In genomic region chr1:25650219-25650576, GRCh38 we compare ENCODE assay signal across 2 cellular contexts.
A peak's percentile ranks its signal among the peaks of the same experiment; 100 is the strongest.
TF ChIP-seq lines count a peak whose summit lies in the region.

No MANE protein-coding gene starts in this region.

TF ChIP-seq in liver, 16 proteins besides CTCF, POLR2A, EP300 and RAD21:
- TF ChIP-seq HNF4A (conservative IDR thresholded peaks at IDR 0.05) (peak in 1 of 2 donors; percentile 23), RXRA (IDR thresholded peaks at IDR 0.05) (peak; percentile 45 to 61), FOXA2 (IDR thresholded peaks at IDR 0.05) (no peak), GABPA (IDR thresholded peaks at IDR 0.05 in 1 of 2, conservative IDR thresholded peaks at IDR 0.05 in 1 of 2) (no peak), EGR1 (IDR thresholded peaks at IDR 0.05; ENCODE audit: low read depth in 2 of 2) (no peak), SP1 (IDR thresholded peaks at IDR 0.05) (peak; percentile 55)

TF ChIP-seq in HepG2, 621 proteins besides CTCF, POLR2A, EP300 and RAD21:
- TF ChIP-seq ZNF552 (CRISPR knock-in tag; IDR thresholded peaks at IDR 0.05; ENCODE audit: borderline replicate concordance) (no peak), KMT2B (CRISPR knock-in tag; IDR thresholded peaks at IDR 0.05) (no peak)
